ENCODE assay signal across 8 cellular contexts in genomic region chr11:118911113-118911879, GRCh38. TPM values are rescaled to one million over a fixed set of nuclear protein-coding genes. Genes with fewer than 3 reads are reported as not detected.
DNase-seq lines count a peak whose midpoint lies in the region; ATAC-seq and FAIRE-seq lines count a peak whose summit lies in the region.

No MANE protein-coding gene starts in this region.

- H3K4me1 ChIP-seq in iPS-15b (ENCODE audit: control insufficient read depth, insufficient read depth, low read length) (peaks cover 32% of the 10 kb centered on the region), small intestine (ENCODE audit: control insufficient read depth in 2 of 2, insufficient read depth in 1 of 2, low read depth in 1 of 2, low read length in 1 of 2) (peaks cover 26 to 40% of the 10 kb centered on the region in 2 donors)

- H3K4me3 ChIP-seq in iPS-15b (ENCODE audit: low read depth, low read length) (peak overlapping the region; percentile 66), small intestine (ENCODE audit: low read depth in 1 of 2, low read length in 2 of 2) (peak overlapping the region in 1 of 2 donors; percentile 44)

- DNase-seq in NCI-H1417 (lab: John Stamatoyannopoulos, UW) (peak in 2 of 3 experiments; percentile 45 to 46), NCI-H1417 treated with DMSO at 0.1 percent for 48 hours (lab: John Stamatoyannopoulos, UW) (no peak), small intestine (peak; percentile 82), SHP77 treated with DMSO at 0.1 percent for 48 hours (lab: John Stamatoyannopoulos, UW) (no peak)
- no peak for DNase-seq in activated naive CD4-positive, alpha-beta T cell treated with anti-CD3 and anti-CD28 coated beads, Interleukin-2, amount 10 ng/mL, durations not matched to agents 7 days and 5 days

- H3K4me3 Mint-ChIP-seq in activated naive CD4-positive, alpha-beta T cell treated with anti-CD3 and anti-CD28 coated beads, Interleukin-2, amount 10 ng/mL, durations not matched to agents 7 days and 5 days = peak overlapping the region; percentile 75

- CTCF ChIA-PET in activated naive CD4-positive, alpha-beta T cell treated with anti-CD3 and anti-CD28 coated beads, Interleukin-2, amount 10 ng/mL, durations not matched to agents 7 days and 5 days (lab: Charles Lee) = interaction anchor here (1.2 to 12.9 kb wide), 4 partner anchors 16 to 251 kb away, joined by 3 to 232 read pairs (median 9); partner anchors contain the start of genes BCL9L, CXCR5 and UPK2

- H3K27ac ChIP-seq in small intestine (ENCODE audit: low read depth in 1 of 2, low read length in 1 of 2) = peak overlapping the region; percentile 90 to 99

- no peak for ATAC-seq in HG02642 (IDR thresholded peaks at IDR 0.05; ENCODE audit: poor library complexity, unreplicated experiment)
- no peak for ATAC-seq in GM21717 (IDR thresholded peaks at IDR 0.05; ENCODE audit: unreplicated experiment)

- H3K27ac Mint-ChIP-seq in activated naive CD4-positive, alpha-beta T cell treated with anti-CD3 and anti-CD28 coated beads, Interleukin-2, amount 10 ng/mL, durations not matched to agents 7 days and 5 days = peak overlapping the region; percentile 99

- H3K9me3 Mint-ChIP-seq in activated naive CD4-positive, alpha-beta T cell treated with anti-CD3 and anti-CD28 coated beads, Interleukin-2, amount 10 ng/mL, durations not matched to agents 7 days and 5 days = no peaks in the 10 kb centered on the region

- no peaks in the 10 kb centered on the region for H3K9me3 ChIP-seq in iPS-15b (ENCODE audit: control insufficient read depth, insufficient read depth, low read length)
- H3K9me3 ChIP-seq in small intestine (ENCODE audit: control insufficient read depth, low read depth) = no peaks in the 10 kb centered on the region

- H3K36me3 ChIP-seq in iPS-15b (ENCODE audit: control insufficient read depth, insufficient read depth, low read length) (peaks cover 15% of the 10 kb centered on the region), small intestine (ENCODE audit: control insufficient read depth in 2 of 2, insufficient read depth in 2 of 2, low read length in 2 of 2) (peaks cover 0 to 4% of the 10 kb centered on the region in 2 donors)

- WGBS in small intestine, 3 donors = 5 to 27% (median 18%) methylated on average over 20 to 21 of the region's 21 CpGs

- H3K27me3 ChIP-seq in iPS-15b (ENCODE audit: control insufficient read depth, insufficient read depth, low read length) = no peaks in the 10 kb centered on the region
- no peaks in the 10 kb centered on the region for H3K27me3 ChIP-seq in small intestine (ENCODE audit: control insufficient read depth in 2 of 2, insufficient read depth in 2 of 2, low read length in 2 of 2)

- H3K36me3 Mint-ChIP-seq in activated naive CD4-positive, alpha-beta T cell treated with anti-CD3 and anti-CD28 coated beads, Interleukin-2, amount 10 ng/mL, durations not matched to agents 7 days and 5 days = peaks cover 44% of the 10 kb centered on the region

- peaks cover 85% of the 10 kb centered on the region for H3K4me1 Mint-ChIP-seq in activated naive CD4-positive, alpha-beta T cell treated with anti-CD3 and anti-CD28 coated beads, Interleukin-2, amount 10 ng/mL, durations not matched to agents 7 days and 5 days

- no peaks in the 10 kb centered on the region for H3K27me3 Mint-ChIP-seq in activated naive CD4-positive, alpha-beta T cell treated with anti-CD3 and anti-CD28 coated beads, Interleukin-2, amount 10 ng/mL, durations not matched to agents 7 days and 5 days

- no peak for FAIRE-seq in small intestine (lab: Jason Lieb, UNC)

- H3K9ac ChIP-seq in iPS-15b (ENCODE audit: low read depth, low read length) = peak overlapping the region; percentile 81

RNA-seq across cellular contexts. Expression of gene BCL9L, which starts 14.4 kb away (rescaled TPM):
- 10 to 100 TPM; 11.6 to 23.5 (median 14.3) TPM for polyA plus RNA-seq in small intestine

RNA-seq across cellular contexts. Expression of gene CXCR5, which starts 27.6 kb away (rescaled TPM):
- under 1 TPM; 0.22 to 0.61 (median 0.54) TPM for polyA plus RNA-seq in small intestine

RNA-seq across cellular contexts. Expression of gene UPK2, which starts 44.8 kb away (rescaled TPM):
- not detected for polyA plus RNA-seq in small intestine

Comparison
In these comparisons a context has a peak if more than half of its experiments do, and no peak if none do; other contexts are left out.
1. DNase-seq: peak in NCI-H1417 (2 of 3) and small intestine (single experiment); none in NCI-H1417 treated with DMSO at 0.1 percent for 48 hours (single experiment), activated naive CD4-positive, alpha-beta T cell treated with anti-CD3 and anti-CD28 coated beads, Interleukin-2, amount 10 ng/mL, durations not matched to agents 7 days and 5 days (single experiment) and SHP77 treated with DMSO at 0.1 percent for 48 hours (single experiment).